Comparison of ENCODE assay signal across 24 cellular contexts in the genomic region with DNA sequence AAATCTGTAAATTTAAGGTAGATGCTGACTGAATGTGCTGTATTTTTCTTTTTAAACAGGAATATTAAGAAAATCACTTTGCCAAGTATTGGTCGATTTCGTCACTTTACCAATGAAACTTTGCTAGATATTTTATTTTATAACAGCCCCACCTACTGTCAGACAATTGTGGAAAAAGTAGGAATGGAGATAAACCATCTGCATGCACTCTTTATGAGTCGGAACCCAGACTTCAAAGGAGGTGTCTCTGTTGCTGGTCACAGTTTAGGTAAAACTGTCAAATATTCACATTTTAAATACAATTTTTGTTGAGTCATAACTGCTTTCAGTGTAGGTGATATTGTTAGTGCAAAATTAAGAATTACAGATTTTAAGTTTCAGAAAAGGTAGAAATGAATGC. TPM values are rescaled to one million over a fixed set of nuclear protein-coding genes. Genes with fewer than 3 reads are reported as not detected.
DNase-seq lines count a peak whose midpoint lies in the region; TF ChIP-seq lines count a peak whose summit lies in the region.
"Had no signal": no experiment of that assay in that cellular context is flagged by ENCODE, and none has a peak within 500 bp of the region (broad histone marks: within the 10 kb centered on the region; RNA-seq: fewer than 3 reads in every experiment).

No MANE protein-coding gene starts in this region.

- no peak overlapping the region for H3K4me2 ChIP-seq in SK-N-SH

- H3K27me3 ChIP-seq in SK-N-SH (ENCODE audit: insufficient read depth) (no peaks in the 10 kb centered on the region), WERI-Rb-1 (ENCODE audit: insufficient read depth, low read depth, severe bottlenecking) (no peaks in the 10 kb centered on the region)
- H3K27me3 ChIP-seq: body of pancreas, MG63, thyroid gland had no signal

- no peaks in the 10 kb centered on the region for H3K4me1 ChIP-seq in SK-N-SH (ENCODE audit: control insufficient read depth in 1 of 2, insufficient read depth in 2 of 2, low read depth in 1 of 2, low read length in 1 of 2)
- H3K4me1 ChIP-seq: body of pancreas, thyroid gland had no signal

- H3K9me2 ChIP-seq in SK-N-SH = no peaks in the 10 kb centered on the region

- H3K36me3 ChIP-seq in SK-N-SH (replicated peaks in 1 of 2; ENCODE audit: control insufficient read depth in 1 of 2, insufficient read depth in 2 of 2, low read length in 1 of 2) (peaks cover 75 to 79% of the 10 kb centered on the region in 2 experiments), WERI-Rb-1 (peaks cover 73% of the 10 kb centered on the region)

- H3K9me3 ChIP-seq in SK-N-SH = no peaks in the 10 kb centered on the region
- H3K9me3 ChIP-seq in WERI-Rb-1 (ENCODE audit: severe bottlenecking) = no peaks in the 10 kb centered on the region
- H3K9me3 ChIP-seq: body of pancreas, MG63, thyroid gland had no signal

- H3F3A ChIP-seq in SK-N-SH (replicated peaks; ENCODE audit: insufficient read depth) = peaks cover 4% of the 10 kb centered on the region

- H4K20me1 ChIP-seq in SK-N-SH (ENCODE audit: insufficient read depth) = no peaks in the 10 kb centered on the region

- peak; percentile 15 for DNase-seq in AG10803 (ENCODE audit: low read depth)
- DNase-seq in KBM-7 = peak; percentile 28
- DNase-seq in SK-N-SH = no peak
- DNase-seq in fibroblast of pulmonary artery (ENCODE audit: low read depth) = peak; percentile 29
- DNase-seq in WERI-Rb-1 = no peak
- DNase-seq in activated gamma-delta T cell (lab: John Stamatoyannopoulos, UW) = no peak
- no peak for DNase-seq in C1 segment of cervical spinal cord (lab: John Stamatoyannopoulos, UW)
- DNase-seq in OCI-M2 (lab: John Stamatoyannopoulos, UW; ENCODE audit: unreplicated experiment) = no peak
- DNase-seq: activated CD4-positive, alpha-beta memory T cell treated with anti-CD3 and anti-CD28 coated beads, Interleukin-2, amount 10 ng/mL, durations not matched to agents 7 days and 5 days; activated T-cell treated with anti-CD3 and anti-CD28 coated beads, Interleukin-2, amount 50 U/mL, for 24 hours; body of pancreas; DND-41; foreskin melanocyte; kidney glomerular epithelial cell; mesendoderm; MG63; naive thymus-derived CD8-positive, alpha-beta T cell; NCI-H2029; NCI-H510A treated with DMSO at 0.1 percent for 48 hours; SIG-M5; stimulated activated CD4-positive, alpha-beta T cell treated with anti-CD3 and anti-CD28 coated beads, Interleukin-2, amount 100 ng/mL, for 24 hours; stimulated activated naive CD4-positive, alpha-beta T cell treated with Interleukin-2 at 50 U/mL for 16 hours; thyroid gland had no signal

- no peak for TF ChIP-seq EP300 in SK-N-SH (IDR thresholded peaks at IDR 0.05; ENCODE audit: borderline replicate concordance in 1 of 2, low read depth in 1 of 2, low read length in 1 of 2)

- no peak overlapping the region for H3K27ac ChIP-seq in SK-N-SH (ENCODE audit: low read depth in 2 of 2, low read length in 1 of 2)
- no peak overlapping the region for H3K27ac ChIP-seq in WERI-Rb-1
- H3K27ac ChIP-seq: body of pancreas, coronary artery, thyroid gland had no signal

- in situ Hi-C loops in KBM-7 (cut with MboI; ENCODE audit: low pct_unique_long_range_greater_than_20kb, low sequenced_read_pairs) = no loop called here

- peak; percentile 32; the same call in 1 of the 2 replicates for TF ChIP-seq RAD21 in SK-N-SH (IDR thresholded peaks at IDR 0.05; ENCODE audit: low read length)

- POLR2A ChIA-PET in SK-N-SH (lab: Yijun Ruan, JAX) = no interaction called here

- H2AFZ ChIP-seq in SK-N-SH (ENCODE audit: low read depth) = no peak overlapping the region

- peaks cover 7% of the 10 kb centered on the region; the same call in 1 of the 2 replicates for H3K79me2 ChIP-seq in SK-N-SH (ENCODE audit: insufficient read depth)

- TF ChIP-seq CTCF in AG10803 (conservative IDR thresholded peaks at IDR 0.05; ENCODE audit: low read length) (0 out of 2 replicates have a peak, but pooled peaks have one; percentile 30), SK-N-SH (IDR thresholded peaks at IDR 0.05) (peak; percentile 44), fibroblast of pulmonary artery (IDR thresholded peaks at IDR 0.05; ENCODE audit: low read length, missing control alignments) (no peak), WERI-Rb-1 (IDR thresholded peaks at IDR 0.05; ENCODE audit: low read depth, low read length) (no peak)

- 93% methylated on average over 3 of the region's 3 CpGs for WGBS in SK-N-SH (ENCODE audit: low lambda C conversion rate)

- CTCF ChIA-PET in SK-N-SH (lab: Yijun Ruan, JAX) = interaction anchor here (0.9 to 2.1 kb wide), 2 partner anchors 167 to 313 kb away, joined by 3 to 11 read pairs; no protein-coding TSS in a partner anchor

- H3K4me3 ChIP-seq in AG10803 (ENCODE audit: low read length) (no peak overlapping the region), SK-N-SH (ENCODE audit: low read depth in 2 of 2, low read length in 1 of 2) (no peak overlapping the region), fibroblast of pulmonary artery (replicated peaks; ENCODE audit: low read depth, low read length) (no peak overlapping the region), WERI-Rb-1 (ENCODE audit: low read depth, low read length) (no peak overlapping the region)
- H3K4me3 ChIP-seq: body of pancreas, coronary artery, MG63, thyroid gland had no signal

- H3K9ac ChIP-seq in SK-N-SH = no peak overlapping the region

TF ChIP-seq in SK-N-SH, 30 proteins besides CTCF, POLR2A, EP300 and RAD21:
- no peak for TF ChIP-seq EZH2phosphoT487 (IDR thresholded peaks at IDR 0.05; ENCODE audit: borderline replicate concordance, low read depth)
- TF ChIP-seq FOXM1 (IDR thresholded peaks at IDR 0.05; ENCODE audit: low read depth) = no peak
- TF ChIP-seq SMC3 (IDR thresholded peaks at IDR 0.05; ENCODE audit: low read depth, low read length) = 0 out of 2 replicates have a peak, but pooled peaks have one; percentile 11
- TF ChIP-seq, protein P1, sequence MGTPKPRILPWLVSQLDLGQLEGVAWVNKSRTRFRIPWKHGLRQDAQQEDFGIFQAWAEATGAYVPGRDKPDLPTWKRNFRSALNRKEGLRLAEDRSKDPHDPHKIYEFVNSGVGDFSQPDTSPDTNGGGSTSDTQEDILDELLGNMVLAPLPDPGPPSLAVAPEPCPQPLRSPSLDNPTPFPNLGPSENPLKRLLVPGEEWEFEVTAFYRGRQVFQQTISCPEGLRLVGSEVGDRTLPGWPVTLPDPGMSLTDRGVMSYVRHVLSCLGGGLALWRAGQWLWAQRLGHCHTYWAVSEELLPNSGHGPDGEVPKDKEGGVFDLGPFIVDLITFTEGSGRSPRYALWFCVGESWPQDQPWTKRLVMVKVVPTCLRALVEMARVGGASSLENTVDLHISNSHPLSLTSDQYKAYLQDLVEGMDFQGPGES (IDR thresholded peaks at IDR 0.05; ENCODE audit: low read depth, low read length) = no peak

RNA-seq across cellular contexts. Expression of gene SEC23IP, which starts 25.2 kb away (rescaled TPM):
- 23.8 and 32.2 TPM in 2 replicates for polyA plus RNA-seq in SK-N-SH (2012; rRNA removed)
- 20.6 and 24.3 TPM in 2 replicates for polyA plus RNA-seq in SK-N-SH (2012; cell fraction: cytosol; rRNA removed)
- 12.4 and 39.1 TPM in 2 replicates for polyA plus RNA-seq in SK-N-SH (2012; cell fraction: nucleus; rRNA removed)

RNA-seq across cellular contexts. Expression of gene MCMBP, which starts 45.1 kb away (rescaled TPM):
- 33.1 and 37.5 TPM in 2 replicates for polyA plus RNA-seq in SK-N-SH (2012; rRNA removed)
- 41.2 and 43.1 TPM in 2 replicates for polyA plus RNA-seq in SK-N-SH (2012; cell fraction: cytosol; rRNA removed)
- 16.4 and 31.8 TPM in 2 replicates for polyA plus RNA-seq in SK-N-SH (2012; cell fraction: nucleus; rRNA removed)

Comparison
In these comparisons a context has a peak if more than half of its experiments do, and no peak if none do; other contexts are left out.
1. DNase-seq: peak in AG10803 (single experiment), KBM-7 (single experiment) and fibroblast of pulmonary artery (single experiment); none in SK-N-SH (single experiment), WERI-Rb-1 (single experiment), activated gamma-delta T cell (single experiment), C1 segment of cervical spinal cord (0 of 14) and OCI-M2 (single experiment).
2. CTCF ChIP-seq: peak in AG10803 (single experiment) and SK-N-SH (single experiment); none in fibroblast of pulmonary artery (single experiment) and WERI-Rb-1 (single experiment).